ENCODE assay signal across 8 cellular contexts in the genomic region with DNA sequence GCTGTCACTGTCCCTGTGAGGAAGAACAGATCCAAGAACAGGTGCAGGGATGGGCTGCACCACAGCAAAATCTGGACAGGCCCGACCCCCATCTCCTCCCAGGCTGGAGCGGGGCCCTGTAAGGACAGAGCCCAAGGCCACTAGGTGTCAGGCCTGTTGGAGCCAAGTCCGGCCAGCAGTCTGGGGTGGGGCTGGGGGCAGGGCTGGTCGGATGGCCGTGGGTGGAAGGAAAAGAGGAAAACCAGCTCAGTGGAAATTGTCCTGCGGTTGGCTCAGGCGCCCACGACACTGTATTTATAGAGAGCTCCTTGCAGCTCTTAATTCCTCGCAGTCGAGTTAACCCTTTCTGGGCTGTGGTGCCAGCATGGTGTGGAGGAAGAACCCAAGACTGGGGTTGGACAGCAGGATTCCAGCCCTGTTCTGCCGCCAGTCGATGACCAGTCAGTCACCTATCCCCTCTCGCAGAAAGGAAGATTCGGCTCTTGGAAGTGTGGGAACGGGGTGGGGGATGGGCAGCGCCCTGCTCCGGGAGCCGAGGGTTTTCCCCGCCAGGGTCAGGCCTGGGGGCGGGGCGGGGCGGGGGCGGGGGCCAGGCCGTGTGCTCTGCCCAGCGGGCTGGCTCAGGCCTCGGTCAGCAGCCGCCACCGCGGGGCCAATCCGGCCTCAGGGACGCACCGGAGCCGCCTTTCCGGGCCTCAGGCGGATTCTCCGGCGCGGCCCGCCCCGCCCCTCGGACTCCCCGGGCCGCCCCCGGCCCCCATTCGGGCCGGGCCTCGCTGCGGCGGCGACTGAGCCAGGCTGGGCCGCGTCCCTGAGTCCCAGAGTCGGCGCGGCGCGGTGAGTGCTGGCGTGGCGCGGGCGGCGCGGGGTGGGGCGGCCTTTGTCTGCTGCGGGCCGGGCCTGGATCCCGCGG. TPM values are rescaled to one million over a fixed set of nuclear protein-coding genes. Genes with fewer than 3 reads are reported as not detected.
DNase-seq lines count a peak whose midpoint lies in the region; ATAC-seq and TF ChIP-seq lines count a peak whose summit lies in the region.

CD276 (plus strand) TSS at position 760 of the 913 bp plus-strand sequence. CDS start 15,257 bp downstream, outside the sequence.

- H3K4me1 ChIP-seq in gastroesophageal sphincter = peaks cover 0 to 58% (median 27%) of the 10 kb centered on the region in 3 donors

- peaks cover 23% of the 10 kb centered on the region for H3K4me1 Mint-ChIP-seq in activated naive CD8-positive, alpha-beta T cell (ENCODE audit: low read depth)
- peaks cover 54% of the 10 kb centered on the region for H3K4me1 Mint-ChIP-seq in nephron

- TF ChIP-seq CTCF in gastroesophageal sphincter (IDR thresholded peaks at IDR 0.05) (peak in 2 of 4 experiments; percentile 18 to 50), nephron (IDR thresholded peaks at IDR 0.05; ENCODE audit: unreplicated experiment in 3 of 3) (peak in 1 of 3 experiments; percentile 35)

- DNase-seq in NCI-H82 (lab: John Stamatoyannopoulos, UW) (peak; percentile 79), NCI-H82 treated with DMSO at 0.1 percent for 48 hours (lab: John Stamatoyannopoulos, UW; ENCODE audit: unreplicated experiment) (no peak), MG63 (peak; percentile 87), NAMALWA (ENCODE audit: low spot score) (no peak)

- TF ChIP-seq EP300 in gastroesophageal sphincter (IDR thresholded peaks at IDR 0.05) = no peak

- peak within 1 kb of the TSS; percentile 80 for H3K4me3 Mint-ChIP-seq in activated naive CD8-positive, alpha-beta T cell
- H3K4me3 Mint-ChIP-seq in nephron = peak within 1 kb of the TSS; percentile 97 to 98 (median 98)

- H3K27me3 ChIP-seq in MG63 = no peaks in the 10 kb centered on the region
- H3K27me3 ChIP-seq in gastroesophageal sphincter = no peaks in the 10 kb centered on the region

- TF ChIP-seq POLR2A in gastroesophageal sphincter (IDR thresholded peaks at IDR 0.05) = peak; percentile 20 to 47

- WGBS in gastroesophageal sphincter (ENCODE audit: low coverage in 1 of 2), 2 donors = no CpG with 5 or more reads among the region's 68 CpGs

- H3K27me3 Mint-ChIP-seq in activated naive CD8-positive, alpha-beta T cell = peaks cover 40% of the 10 kb centered on the region
- H3K27me3 Mint-ChIP-seq in nephron (ENCODE audit: low read depth) = no peaks in the 10 kb centered on the region

- no peaks in the 10 kb centered on the region for H3K9me3 Mint-ChIP-seq in activated naive CD8-positive, alpha-beta T cell (ENCODE audit: low read depth)
- H3K9me3 Mint-ChIP-seq in nephron = no peaks in the 10 kb centered on the region

- H3K27ac ChIP-seq in gastroesophageal sphincter = peak within 1 kb of the TSS; percentile 32 to 87 (median 84)

- no peaks in the 10 kb centered on the region for H3K36me3 Mint-ChIP-seq in activated naive CD8-positive, alpha-beta T cell
- peaks cover under 1% of the 10 kb centered on the region for H3K36me3 Mint-ChIP-seq in nephron (ENCODE audit: low read depth)

- no peaks in the 10 kb centered on the region for H3K9me3 ChIP-seq in MG63
- H3K9me3 ChIP-seq in gastroesophageal sphincter = no peaks in the 10 kb centered on the region

- peak within 1 kb of the TSS; percentile 90 for H3K4me3 ChIP-seq in MG63
- peak within 1 kb of the TSS; percentile 72 to 73 for H3K4me3 ChIP-seq in gastroesophageal sphincter

- peaks cover 10% of the 10 kb centered on the region; the same call in 1 of the 2 replicates for H3K36me3 ChIP-seq in MG63
- no peaks in the 10 kb centered on the region for H3K36me3 ChIP-seq in gastroesophageal sphincter

- H3K27ac Mint-ChIP-seq in activated naive CD8-positive, alpha-beta T cell = no peak within 1 kb of the TSS
- H3K27ac Mint-ChIP-seq in nephron = peak within 1 kb of the TSS; percentile 96 to 99 (median 98)

- ATAC-seq in gastroesophageal sphincter (peak; percentile 90), GM19351 (IDR thresholded peaks at IDR 0.05; ENCODE audit: unreplicated experiment) (no peak)

RNA-seq across cellular contexts. Expression of gene CD276, which starts in this region (rescaled TPM):
- 139 and 155 TPM in 2 replicates for total RNA-seq in MG63 (2014; rRNA removed; shearing (Covaris generic); ENCODE audit: low replicate concordance)
- 10 to 100 TPM; 34.7 to 61.5 (median 48.0) TPM for total RNA-seq in gastroesophageal sphincter

Comparison
In these comparisons a context has a peak if more than half of its experiments do, and no peak if none do; other contexts are left out.
1. DNase-seq: peak in NCI-H82 (single experiment) and MG63 (single experiment); none in NCI-H82 treated with DMSO at 0.1 percent for 48 hours (single experiment) and NAMALWA (single experiment).